In the genomic region with DNA sequence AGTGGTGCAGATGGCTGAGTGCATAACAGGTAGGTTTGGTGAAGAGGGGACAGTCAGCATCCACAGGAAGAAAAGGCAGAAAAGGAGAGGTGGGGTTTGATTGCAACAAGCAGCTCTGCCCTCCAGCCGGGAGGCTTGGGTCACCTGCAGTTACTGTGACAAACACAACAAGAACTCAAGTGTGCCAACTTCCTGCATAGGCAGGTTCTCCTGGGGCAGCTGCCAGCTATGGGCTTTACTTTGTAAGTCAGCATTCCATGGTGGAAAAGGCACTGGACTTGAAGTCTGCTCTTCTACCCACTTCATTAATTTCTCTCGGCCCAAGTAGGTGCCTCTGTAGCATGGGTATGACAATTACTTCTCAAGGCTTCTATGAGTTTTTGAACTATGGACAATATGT, we compare ENCODE assay signal across 18 cellular contexts.
DNase-seq lines count a peak whose midpoint lies in the region; TF ChIP-seq lines count a peak whose summit lies in the region.
"Had no signal": no experiment of that assay in that cellular context is flagged by ENCODE, and none has a peak within 500 bp of the region (broad histone marks: within the 10 kb centered on the region; RNA-seq: fewer than 3 reads in every experiment).

No MANE protein-coding gene starts in this region.

- DNase-seq in G401 (ENCODE audit: low spot score), result peak; percentile 43
- DNase-seq in NCI-H510A treated with DMSO at 0.1 percent for 48 hours (lab: John Stamatoyannopoulos, UW), result peak; percentile 57
- DNase-seq in kidney tubule cell (ENCODE audit: low spot score), result peak; percentile 30
- no peak for DNase-seq in activated T-cell treated with anti-CD3 and anti-CD28 coated beads, Interleukin-2, amount 50 U/mL, for 48 hours
- no peak for DNase-seq in type B pancreatic cell (ENCODE audit: extremely low spot score, unreplicated experiment)
- DNase-seq in activated CD4-positive, CD25-positive, alpha-beta regulatory T cell (lab: John Stamatoyannopoulos, UW), result no peak
- no peak for DNase-seq in SIG-M5 treated with dmso at 0.1 percent for 504 hours (lab: John Stamatoyannopoulos, UW; ENCODE audit: unreplicated experiment)
- DNase-seq: DND-41, GF-D8, MG63, NCI-H1092 treated with DMSO at 0.1 percent for 48 hours, NCI-H1694 treated with DMSO at 0.1 percent for 48 hours, NCI-H446 treated with DMSO at 0.1 percent for 48 hours had no signal

- no peaks in the 10 kb centered on the region for H3K36me3 Mint-ChIP-seq in type B pancreatic cell
- H3K36me3 Mint-ChIP-seq: CD14-positive monocyte had no signal

- H3K9me3 Mint-ChIP-seq in type B pancreatic cell, result no peaks in the 10 kb centered on the region

- H3K27ac ChIP-seq in C4-2B, result peak overlapping the region; percentile 15; the same call in 1 of the 2 replicates
- H3K27ac ChIP-seq: A549, KMS-11, SK-N-MC had no signal

- no peak overlapping the region for H3K4me3 Mint-ChIP-seq in type B pancreatic cell
- H3K4me3 Mint-ChIP-seq: CD14-positive monocyte had no signal

- TF ChIP-seq CTCF in C4-2B (conservative IDR thresholded peaks at IDR 0.05), result no peak
- TF ChIP-seq CTCF in type B pancreatic cell (conservative IDR thresholded peaks at IDR 0.05), result no peak

- H3K4me1 Mint-ChIP-seq in type B pancreatic cell (ENCODE audit: unreplicated experiment), result no peaks in the 10 kb centered on the region
- H3K4me1 Mint-ChIP-seq: CD14-positive monocyte had no signal

- H3K27ac Mint-ChIP-seq in type B pancreatic cell, result no peak overlapping the region
- H3K27ac Mint-ChIP-seq: CD14-positive monocyte had no signal

- no peaks in the 10 kb centered on the region for H3K27me3 Mint-ChIP-seq in type B pancreatic cell

- in situ Hi-C loops in G401 (cut with HindIII; ENCODE audit: low sequenced_read_pairs), result no loop called here

Comparison
In these comparisons a context has a peak if more than half of its experiments do, and no peak if none do; other contexts are left out.
1. DNase-seq: peak in G401 (single experiment), NCI-H510A treated with DMSO at 0.1 percent for 48 hours (single experiment) and kidney tubule cell (single experiment); none in activated T-cell treated with anti-CD3 and anti-CD28 coated beads, Interleukin-2, amount 50 U/mL, for 48 hours (0 of 2), type B pancreatic cell (single experiment), activated CD4-positive, CD25-positive, alpha-beta regulatory T cell (0 of 4) and SIG-M5 treated with dmso at 0.1 percent for 504 hours (single experiment).